ENCODE assay signal across 1 cellular context in the genomic region with DNA sequence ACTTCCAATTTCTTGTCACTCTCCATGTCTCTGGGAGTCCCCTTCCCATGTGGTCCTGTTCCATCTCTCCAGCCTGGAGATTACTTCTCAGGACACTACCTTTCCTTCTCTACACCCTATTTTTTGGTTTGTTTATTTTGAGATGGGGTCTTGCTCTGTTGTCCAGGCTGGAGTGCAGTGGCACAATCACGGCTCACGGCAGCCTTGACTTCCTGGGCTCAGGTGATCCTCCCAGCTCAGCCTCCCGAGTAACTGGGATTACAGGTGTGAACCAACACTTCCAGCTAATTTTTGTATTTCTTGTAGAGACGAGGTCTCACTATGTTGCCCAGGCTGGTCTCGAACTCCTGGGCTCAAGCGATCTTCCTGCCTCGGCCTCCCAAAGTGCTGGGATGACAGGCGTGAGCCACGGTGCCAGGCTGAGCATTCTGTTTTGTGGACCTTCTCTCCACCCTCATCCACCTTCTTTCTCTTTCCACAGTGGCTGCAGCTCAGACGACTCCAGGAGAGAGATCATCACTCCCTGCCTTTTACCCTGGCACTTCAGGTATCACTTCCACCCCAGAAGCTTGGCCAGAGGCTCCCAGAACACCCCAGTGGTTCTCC.
TF ChIP-seq lines count a peak whose summit lies in the region.

No MANE protein-coding gene starts in this region.

TF ChIP-seq in H1, 55 proteins besides CTCF, POLR2A, EP300 and RAD21:
- TF ChIP-seq JUN (IDR thresholded peaks at IDR 0.05; ENCODE audit: low read depth, low read length) (no peak), RBBP5 (IDR thresholded peaks at IDR 0.05; ENCODE audit: borderline replicate concordance, low read depth, low read length) (0 out of 2 replicates have a peak, but pooled peaks have one; percentile 2), KDM1A (IDR thresholded peaks at IDR 0.05; ENCODE audit: borderline replicate concordance, low read length) (peak; percentile 50; the same call in 1 of the 2 replicates)
- TF ChIP-seq, protein P1, sequence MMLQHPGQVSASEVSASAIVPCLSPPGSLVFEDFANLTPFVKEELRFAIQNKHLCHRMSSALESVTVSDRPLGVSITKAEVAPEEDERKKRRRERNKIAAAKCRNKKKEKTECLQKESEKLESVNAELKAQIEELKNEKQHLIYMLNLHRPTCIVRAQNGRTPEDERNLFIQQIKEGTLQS (IDR thresholded peaks at IDR 0.05; ENCODE audit: insufficient read depth, low read depth, low read length): no peak
